ENCODE assay signal across 8 cellular contexts in genomic region chr15:33068007-33068441, GRCh38.
DNase-seq lines count a peak whose midpoint lies in the region; ATAC-seq and TF ChIP-seq lines count a peak whose summit lies in the region.

No MANE protein-coding gene starts in this region.

- POLR2A ChIA-PET in CD4-positive, alpha-beta memory T cell (lab: Charles Lee; ENCODE audit: partially characterized antibody) = no interaction called here

- TF ChIP-seq CTCF in psoas muscle (IDR thresholded peaks at IDR 0.05) = no peak

- H3K27me3 Mint-ChIP-seq in CD4-positive, alpha-beta memory T cell = peaks cover 5 to 6% of the 10 kb centered on the region in 2 donors
- peaks cover 13% of the 10 kb centered on the region for H3K27me3 Mint-ChIP-seq in T-helper 2 cell treated with Interferon-gamma antibody and Interleukin-4, amounts not matched to agents 5 μg/mL and 100 μg/mL, for 36 hours (ENCODE audit: low read depth)

- ATAC-seq in HG02642 (IDR thresholded peaks at IDR 0.05; ENCODE audit: poor library complexity, unreplicated experiment) (peak; percentile 63), psoas muscle (peak; percentile 73 to 81 (median 76)), GM19324 (IDR thresholded peaks at IDR 0.05; ENCODE audit: low FRiP score, unreplicated experiment) (no peak)

- H3K27ac ChIP-seq in CD4-positive, alpha-beta memory T cell (ENCODE audit: low read depth, low read length) = no peak overlapping the region
- H3K27ac ChIP-seq in psoas muscle = peak overlapping the region; percentile 56

- H3K9me3 ChIP-seq in CD4-positive, alpha-beta memory T cell (ENCODE audit: control insufficient read depth in 1 of 2, low read length in 2 of 2) = no peaks in the 10 kb centered on the region
- no peaks in the 10 kb centered on the region for H3K9me3 ChIP-seq in psoas muscle

- peak overlapping the region in 4 of 7 donors; percentile 35 to 91 (median 62) for H3K27ac Mint-ChIP-seq in CD4-positive, alpha-beta memory T cell
- H3K27ac Mint-ChIP-seq in T-helper 2 cell treated with Interferon-gamma antibody and Interleukin-4, amounts not matched to agents 5 μg/mL and 100 μg/mL, for 36 hours = no peak overlapping the region

- 16 to 33% (median 18%) methylated on average over 14 of the region's 14 CpGs for WGBS in psoas muscle, 3 donors

- CTCF ChIA-PET in CD4-positive, alpha-beta memory T cell (lab: Charles Lee; ENCODE audit: partially characterized antibody) = no interaction called here

- no peaks in the 10 kb centered on the region for H3K36me3 Mint-ChIP-seq in CD4-positive, alpha-beta memory T cell
- no peaks in the 10 kb centered on the region for H3K36me3 Mint-ChIP-seq in T-helper 2 cell treated with Interferon-gamma antibody and Interleukin-4, amounts not matched to agents 5 μg/mL and 100 μg/mL, for 36 hours (ENCODE audit: low read depth)

- peaks cover 0 to 59% (median 3%) of the 10 kb centered on the region in 4 donors for H3K4me1 Mint-ChIP-seq in CD4-positive, alpha-beta memory T cell
- peaks cover 7% of the 10 kb centered on the region for H3K4me1 Mint-ChIP-seq in T-helper 2 cell treated with Interferon-gamma antibody and Interleukin-4, amounts not matched to agents 5 μg/mL and 100 μg/mL, for 36 hours (ENCODE audit: low read depth)

- DNase-seq in CD4-positive, alpha-beta memory T cell = no peak
- no peak for DNase-seq in T-helper 2 cell treated with Interferon-gamma antibody and Interleukin-4, amounts not matched to agents 5 μg/mL and 100 μg/mL, for 36 hours (ENCODE audit: low spot score)
- peak; percentile 22 for DNase-seq in germinal center (ENCODE audit: low spot score)
- DNase-seq in psoas muscle = peak; percentile 50 to 74
- DNase-seq in Kasumi-1 (lab: John Stamatoyannopoulos, UW) = no peak
- no peak for DNase-seq in NCI-H1694 treated with DMSO at 0.1 percent for 48 hours (lab: John Stamatoyannopoulos, UW)

- H3K36me3 ChIP-seq in CD4-positive, alpha-beta memory T cell (ENCODE audit: insufficient read depth, low read length) = no peaks in the 10 kb centered on the region
- H3K36me3 ChIP-seq in psoas muscle (ENCODE audit: insufficient read depth in 1 of 2, low read depth in 1 of 2) = no peaks in the 10 kb centered on the region

- no peak overlapping the region for H3K4me3 ChIP-seq in CD4-positive, alpha-beta memory T cell (ENCODE audit: low read length in 2 of 2)
- peak overlapping the region; percentile 59 for H3K4me3 ChIP-seq in psoas muscle

- H3K9me3 Mint-ChIP-seq in CD4-positive, alpha-beta memory T cell = no peaks in the 10 kb centered on the region
- no peaks in the 10 kb centered on the region for H3K9me3 Mint-ChIP-seq in T-helper 2 cell treated with Interferon-gamma antibody and Interleukin-4, amounts not matched to agents 5 μg/mL and 100 μg/mL, for 36 hours

- peak overlapping the region in 6 of 8 donors; percentile 36 to 79 (median 56) for H3K4me3 Mint-ChIP-seq in CD4-positive, alpha-beta memory T cell
- peak overlapping the region; percentile 46 for H3K4me3 Mint-ChIP-seq in T-helper 2 cell treated with Interferon-gamma antibody and Interleukin-4, amounts not matched to agents 5 μg/mL and 100 μg/mL, for 36 hours

- no peaks in the 10 kb centered on the region for H3K27me3 ChIP-seq in CD4-positive, alpha-beta memory T cell (ENCODE audit: insufficient read depth, low read length)
- H3K27me3 ChIP-seq in psoas muscle (ENCODE audit: insufficient read depth in 3 of 3, low read length in 2 of 3) = no peaks in the 10 kb centered on the region

- peaks cover 5% of the 10 kb centered on the region for H3K4me1 ChIP-seq in CD4-positive, alpha-beta memory T cell (ENCODE audit: insufficient read depth, low read length)
- H3K4me1 ChIP-seq in psoas muscle = peaks cover 18% of the 10 kb centered on the region

- intact Hi-C loops in CD4-positive, alpha-beta memory T cell (cut with micrococcal nuclease) = no loop called here
- intact Hi-C loops in psoas muscle (cut with DNase I) = loop anchor here in 1 of 2 donors (2.0 kb wide), 1 partner anchor 45 kb away; no protein-coding TSS in a partner anchor

Comparison
In these comparisons a context has a peak if more than half of its experiments do, and no peak if none do; other contexts are left out.
1. DNase-seq: peak in germinal center (single experiment) and psoas muscle (2 of 2); none in CD4-positive, alpha-beta memory T cell (0 of 5), T-helper 2 cell treated with Interferon-gamma antibody and Interleukin-4, amounts not matched to agents 5 μg/mL and 100 μg/mL, for 36 hours (single experiment), Kasumi-1 (0 of 2) and NCI-H1694 treated with DMSO at 0.1 percent for 48 hours (single experiment).